Comparison of ENCODE assay signal across 9 cellular contexts in the genomic region with DNA sequence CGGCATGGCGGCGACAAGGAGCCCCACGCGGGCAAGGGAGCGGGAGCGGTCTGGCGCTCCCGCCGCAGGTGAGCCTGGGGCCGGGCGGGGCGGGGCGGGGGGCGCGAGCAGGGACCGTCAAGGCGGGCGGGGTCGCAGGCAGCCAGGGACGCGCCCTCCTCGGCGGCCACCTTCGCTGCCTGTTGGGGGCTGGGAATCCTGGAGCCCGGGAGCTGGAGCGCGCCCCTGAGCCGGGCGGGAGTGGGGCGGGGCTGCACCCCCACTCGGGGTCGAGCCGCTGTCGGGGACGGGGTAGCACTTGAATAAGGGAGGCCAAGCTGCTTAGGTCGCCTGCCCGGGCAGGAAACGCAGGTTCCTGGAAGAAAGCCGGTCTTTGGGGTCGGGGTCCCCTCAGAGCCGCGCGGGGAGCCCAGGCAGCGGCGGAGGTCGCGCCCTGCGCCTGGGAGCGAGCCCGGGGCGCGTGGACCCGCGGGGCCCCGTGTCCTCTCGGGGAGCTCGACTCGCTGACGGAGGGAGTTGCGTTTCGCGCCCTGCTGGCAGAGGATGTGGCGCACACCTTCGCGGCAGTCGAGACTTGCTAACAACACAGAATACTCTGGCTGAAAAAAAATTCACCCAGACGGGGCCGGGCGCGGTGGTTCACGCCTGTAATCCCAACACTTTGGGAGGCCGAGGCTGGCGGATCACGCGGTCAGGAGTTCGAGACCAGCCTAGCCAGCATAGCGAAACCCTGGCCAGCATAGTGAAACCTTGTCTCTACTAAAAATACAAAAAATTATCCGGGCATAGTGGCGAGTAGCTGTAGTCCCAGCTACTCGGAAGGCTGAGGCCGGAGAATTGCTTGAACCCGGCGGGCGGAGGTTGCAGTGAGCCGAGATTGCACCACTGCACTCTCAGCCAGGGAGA. TPM values are rescaled to one million over a fixed set of nuclear protein-coding genes. Genes with fewer than 3 reads are reported as not detected.
DNase-seq lines count a peak whose midpoint lies in the region; ATAC-seq, FAIRE-seq and TF ChIP-seq lines count a peak whose summit lies in the region.
"Had no signal": no experiment of that assay in that cellular context is flagged by ENCODE, and none has a peak within 500 bp of the region (broad histone marks: within the 10 kb centered on the region; RNA-seq: fewer than 3 reads in every experiment).

No MANE protein-coding gene starts in this region.

- no peak overlapping the region for H3K27ac ChIP-seq in astrocyte (ENCODE audit: low read depth, low read length)

- no peaks in the 10 kb centered on the region for H3K27me3 Mint-ChIP-seq in T-helper 17 cell
- peaks cover 43% of the 10 kb centered on the region for H3K27me3 Mint-ChIP-seq in astrocyte (ENCODE audit: low read depth, unreplicated experiment)

- H3K4me3 Mint-ChIP-seq in T-helper 17 cell (peak overlapping the region; percentile 90), astrocyte (ENCODE audit: unreplicated experiment) (peak overlapping the region; percentile 77)

- H3K9me3 ChIP-seq in T-helper 17 cell (ENCODE audit: control insufficient read depth, low read length, poor library complexity, severe bottlenecking) = no peaks in the 10 kb centered on the region
- H3K9me3 ChIP-seq in astrocyte (ENCODE audit: insufficient read depth, low read depth, low read length) = no peaks in the 10 kb centered on the region

- H3K27ac Mint-ChIP-seq in T-helper 17 cell = peak overlapping the region; percentile 86
- no peak overlapping the region for H3K27ac Mint-ChIP-seq in astrocyte (ENCODE audit: unreplicated experiment)

- H3K27me3 ChIP-seq in astrocyte (ENCODE audit: insufficient read depth, low read length) = peaks cover 39% of the 10 kb centered on the region

- no peaks in the 10 kb centered on the region for H3K4me1 ChIP-seq in astrocyte (ENCODE audit: insufficient read depth, low read length)

- H3K79me2 ChIP-seq in astrocyte (ENCODE audit: insufficient read depth, low read length) = no peaks in the 10 kb centered on the region

- peak overlapping the region; percentile 53 for H3K9ac ChIP-seq in astrocyte (ENCODE audit: low read length)

- H2AFZ ChIP-seq in astrocyte (ENCODE audit: low read depth, low read length) = peak overlapping the region; percentile 90

- DNase-seq in ELR (ENCODE audit: low read depth) (peak; percentile 72), KG1 (lab: John Stamatoyannopoulos, UW) (peak; percentile 35), T-helper 17 cell (peak; percentile 64 to 75 (median 64)), astrocyte (ENCODE audit: low read depth) (no peak), islet precursor cell (peak; percentile 85), NCI-H446 treated with DMSO at 0.1 percent for 48 hours (lab: John Stamatoyannopoulos, UW) (no peak)
- peak; percentile 84 for DNase-seq in stimulated activated CD4-positive, alpha-beta T cell treated with anti-CD3 and anti-CD28 coated beads, Interleukin-1b, Interleukin-23, amount 100 ng/mL, for 48 hours

- H3K4me1 Mint-ChIP-seq in T-helper 17 cell = peaks cover 26% of the 10 kb centered on the region
- no peaks in the 10 kb centered on the region for H3K4me1 Mint-ChIP-seq in astrocyte (ENCODE audit: low read depth, unreplicated experiment)

- H3K36me3 Mint-ChIP-seq in T-helper 17 cell (ENCODE audit: low read depth) = no peaks in the 10 kb centered on the region
- H3K36me3 Mint-ChIP-seq in astrocyte (ENCODE audit: low read depth, unreplicated experiment) = no peaks in the 10 kb centered on the region

- peak overlapping the region; percentile 88 for H3K4me2 ChIP-seq in astrocyte (ENCODE audit: low read length)

- H4K20me1 ChIP-seq in astrocyte (ENCODE audit: insufficient read depth, low read length) = no peaks in the 10 kb centered on the region

- TF ChIP-seq CTCF in astrocyte (IDR thresholded peaks at IDR 0.05; ENCODE audit: insufficient read depth, low read depth, low read length) = no peak

- H3K36me3 ChIP-seq in astrocyte (ENCODE audit: insufficient read depth, low read length) = no peaks in the 10 kb centered on the region

- ATAC-seq in GM21737 (IDR thresholded peaks at IDR 0.05; ENCODE audit: unreplicated experiment) = peak; percentile 53
- peak; percentile 89 for ATAC-seq in T-helper 17 cell

- FAIRE-seq in astrocyte (lab: Jason Lieb, UNC) = no peak
- FAIRE-seq: frontal cortex had no signal

- H3K9me3 Mint-ChIP-seq in astrocyte (ENCODE audit: unreplicated experiment) = peaks cover 2% of the 10 kb centered on the region

- H3K4me3 ChIP-seq in astrocyte (ENCODE audit: insufficient read depth, low read depth, low read length) = peak overlapping the region; percentile 66

RNA-seq across cellular contexts. Expression of a gene that starts 0.6 kb away (rescaled TPM):
- total RNA-seq in T-helper 17 cell (10 to 100 TPM; 31.4 to 42.8 TPM), astrocyte (2.8 and 4.7 TPM in 2 replicates)

Comparison
In these comparisons a context has a peak if more than half of its experiments do, and no peak if none do; other contexts are left out.
1. DNase-seq: peak in ELR (single experiment), KG1 (single experiment), T-helper 17 cell (3 of 3), islet precursor cell (single experiment) and stimulated activated CD4-positive, alpha-beta T cell treated with anti-CD3 and anti-CD28 coated beads, Interleukin-1b, Interleukin-23, amount 100 ng/mL, for 48 hours (single experiment); none in astrocyte (single experiment) and NCI-H446 treated with DMSO at 0.1 percent for 48 hours (single experiment).